Comparison of ENCODE assay signal across 9 cellular contexts in the genomic region with DNA sequence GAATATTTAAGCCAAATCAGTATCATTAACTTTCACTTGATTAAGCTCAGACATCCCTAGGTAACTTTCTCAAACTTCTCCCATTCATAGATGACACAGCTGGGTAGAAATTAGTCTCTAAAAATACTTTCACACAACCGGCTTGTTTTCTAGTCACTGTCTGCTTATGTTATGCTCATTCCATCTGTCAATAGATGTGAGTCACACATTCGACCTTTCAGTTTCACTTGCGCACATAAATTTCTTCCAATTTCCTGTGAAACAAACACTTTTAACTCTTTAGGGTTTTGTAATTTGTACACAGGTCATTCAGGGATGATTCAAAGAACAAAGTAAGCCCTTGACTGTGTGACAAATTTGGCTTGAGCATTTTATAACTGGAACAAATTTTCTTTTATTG.
DNase-seq lines count a peak whose midpoint lies in the region; ATAC-seq and TF ChIP-seq lines count a peak whose summit lies in the region.
"Had no signal": no experiment of that assay in that cellular context is flagged by ENCODE, and none has a peak within 500 bp of the region (broad histone marks: within the 10 kb centered on the region; RNA-seq: fewer than 3 reads in every experiment).

No MANE protein-coding gene starts in this region.

- H3K36me3 ChIP-seq in breast epithelium (no peaks in the 10 kb centered on the region), transverse colon (no peaks in the 10 kb centered on the region)

- H3K9me3 Mint-ChIP-seq in MCF 10A (ENCODE audit: unreplicated experiment): no peaks in the 10 kb centered on the region

- TF ChIP-seq EP300 in transverse colon (IDR thresholded peaks at IDR 0.05; ENCODE audit: low read depth): no peak

- CTCF ChIA-PET in MCF 10A (lab: Yijun Ruan, JAX): interaction anchor here (0.5 to 3.2 kb wide), 9 partner anchors 13 to 1594 kb away, joined by 3 to 20 read pairs (median 3); no protein-coding TSS in a partner anchor

- TF ChIP-seq POLR2A in breast epithelium (IDR thresholded peaks at IDR 0.05): no peak
- TF ChIP-seq POLR2A in transverse colon (IDR thresholded peaks at IDR 0.05): no peak

- peak overlapping the region; percentile 45 for H3K4me3 Mint-ChIP-seq in MCF 10A (ENCODE audit: unreplicated experiment)

- POLR2A ChIA-PET in MCF 10A (lab: Yijun Ruan, JAX): interaction anchor here (1.1 to 2.6 kb wide), 3 partner anchors 12 to 26 kb away, joined by 3 to 15 read pairs (median 3); no protein-coding TSS in a partner anchor

- in situ Hi-C loops in transverse colon (cut with MboI; ENCODE audit: low pct_ligation_motif_present in 1 of 4, low pct_unique_long_range_greater_than_20kb in 1 of 4, low sequenced_read_pairs in 3 of 4): loop anchor here in 1 of 4 donors (25.0 kb wide), 1 partner anchor 107 kb away; no protein-coding TSS in a partner anchor

- H3K27me3 Mint-ChIP-seq in MCF 10A (ENCODE audit: insufficient read depth, unreplicated experiment): no peaks in the 10 kb centered on the region

- no peak overlapping the region for H3K4me3 ChIP-seq in breast epithelium
- H3K4me3 ChIP-seq in transverse colon: no peak overlapping the region

- intact Hi-C loops in MCF 10A (cut with micrococcal nuclease) (no loop called here), breast epithelium (cut with DNase I; ENCODE audit: low total_unique reads) (no loop called here), transverse colon (cut with DNase I; ENCODE audit: low total_unique reads) (no loop called here)

- no TSS peak for BruUV-seq in MCF 10A (replicated peaks; lab: Mats Ljungman, UMichigan)

- 14 to 32% methylated on average over 3 of the region's 3 CpGs for WGBS in transverse colon (ENCODE audit: low coverage in 1 of 2), 2 donors

- no peak for TF ChIP-seq CTCF in MCF 10A (IDR thresholded peaks at IDR 0.05; ENCODE audit: unreplicated experiment)
- no peak for TF ChIP-seq CTCF in breast epithelium (IDR thresholded peaks at IDR 0.05)
- no peak for TF ChIP-seq CTCF in transverse colon (IDR thresholded peaks at IDR 0.05)

- H3K4me1 ChIP-seq in breast epithelium: no peaks in the 10 kb centered on the region
- H3K4me1 ChIP-seq in transverse colon: no peaks in the 10 kb centered on the region

- peak overlapping the region; percentile 5 for H3K27ac Mint-ChIP-seq in MCF 10A (ENCODE audit: low read depth, unreplicated experiment)

- H3K9me3 ChIP-seq in breast epithelium (no peaks in the 10 kb centered on the region), transverse colon (no peaks in the 10 kb centered on the region)

- H3K27me3 ChIP-seq in breast epithelium (no peaks in the 10 kb centered on the region), transverse colon (no peaks in the 10 kb centered on the region)

- H3K27ac ChIP-seq in breast epithelium (no peak overlapping the region), transverse colon (no peak overlapping the region)

- DNase-seq in MCF 10A (ENCODE audit: unreplicated experiment) (peak; percentile 55), breast epithelium (ENCODE audit: low spot score in 2 of 2) (no peak), amniotic stem cell (lab: John Stamatoyannopoulos, UW) (peak; percentile 21), transverse colon (no peak), NAMALWA (ENCODE audit: low spot score) (no peak), NCI-H82 treated with DMSO at 0.1 percent for 48 hours (lab: John Stamatoyannopoulos, UW; ENCODE audit: unreplicated experiment) (no peak), NCI-H69 (lab: John Stamatoyannopoulos, UW) (no peak)
- DNase-seq: stimulated activated CD4-positive, alpha-beta T cell treated with anti-CD3 and anti-CD28 coated beads, Interleukin-4, amount 100 ng/mL, for 1 hour had no signal

- H3K36me3 Mint-ChIP-seq in MCF 10A (ENCODE audit: insufficient read depth, unreplicated experiment): no peaks in the 10 kb centered on the region

- H3K4me1 Mint-ChIP-seq in MCF 10A (ENCODE audit: insufficient read depth, unreplicated experiment): no peaks in the 10 kb centered on the region

- ATAC-seq in HG03064 (IDR thresholded peaks at IDR 0.05; ENCODE audit: low read depth, unreplicated experiment): peak; percentile 77

Comparison
In these comparisons a context has a peak if more than half of its experiments do, and no peak if none do; other contexts are left out.
1. DNase-seq: peak in MCF 10A (single experiment) and amniotic stem cell (single experiment); none in breast epithelium (0 of 2), transverse colon (single experiment), NAMALWA (single experiment), NCI-H82 treated with DMSO at 0.1 percent for 48 hours (single experiment) and NCI-H69 (single experiment).